20 cellular contexts compared by ENCODE assay signal in genomic region chr18:49174478-49174877, GRCh38.
DNase-seq lines count a peak whose midpoint lies in the region; ATAC-seq, FAIRE-seq and TF ChIP-seq lines count a peak whose summit lies in the region.
"Had no signal": no experiment of that assay in that cellular context is flagged by ENCODE, and none has a peak within 500 bp of the region (broad histone marks: within the 10 kb centered on the region; RNA-seq: fewer than 3 reads in every experiment).

No MANE protein-coding gene starts in this region.

- H3K27me3 ChIP-seq in heart right ventricle (no peaks in the 10 kb centered on the region), uterus (no peaks in the 10 kb centered on the region)
- H3K27me3 ChIP-seq: adrenal gland, dorsolateral prefrontal cortex, left lung had no signal

- no peak overlapping the region for H3K4me3 ChIP-seq in astrocyte of the cerebellum (ENCODE audit: low read depth, low read length)
- no peak overlapping the region for H3K4me3 ChIP-seq in heart right ventricle
- H3K4me3 ChIP-seq in uterus = no peak overlapping the region
- H3K4me3 ChIP-seq: adrenal gland, dorsolateral prefrontal cortex, HAP-1, left lung, PC-9 had no signal

- H3K9me3 ChIP-seq in heart right ventricle = no peaks in the 10 kb centered on the region
- no peaks in the 10 kb centered on the region for H3K9me3 ChIP-seq in uterus
- H3K9me3 ChIP-seq: adrenal gland, HAP-1, left lung had no signal

- H3K27ac ChIP-seq in heart right ventricle (no peak overlapping the region), uterus (peak overlapping the region; percentile 26 to 43)
- H3K27ac ChIP-seq: adrenal gland, dorsolateral prefrontal cortex, left lung, PC-9 had no signal

- H3K36me3 ChIP-seq in heart right ventricle = no peaks in the 10 kb centered on the region
- H3K36me3 ChIP-seq in uterus = no peaks in the 10 kb centered on the region
- H3K36me3 ChIP-seq: adrenal gland, HAP-1, left lung had no signal

- peak in 7 of 8 donors; percentile 32 to 85 (median 58) for ATAC-seq in heart right ventricle
- ATAC-seq: left lung; naive thymus-derived CD8-positive, alpha-beta T cell; T-cell had no signal

- TF ChIP-seq CTCF in astrocyte of the cerebellum (IDR thresholded peaks at IDR 0.05; ENCODE audit: low read depth, low read length, missing control alignments) (no peak), heart right ventricle (IDR thresholded peaks at IDR 0.05) (no peak), uterus (IDR thresholded peaks at IDR 0.05) (no peak)

- 79 to 85% methylated on average over 4 of the region's 4 CpGs for WGBS in heart right ventricle, 2 donors

- H3K4me1 ChIP-seq in heart right ventricle (peaks cover 0 to 32% (median 10%) of the 10 kb centered on the region in 9 donors), uterus (no peaks in the 10 kb centered on the region)

- TF ChIP-seq POLR2A in uterus (IDR thresholded peaks at IDR 0.05) = no peak

- no peak for FAIRE-seq in frontal cortex (lab: Jason Lieb, UNC)

- in situ Hi-C loops in astrocyte of the cerebellum (cut with HindIII; ENCODE audit: low sequenced_read_pairs) = no loop called here

- intact Hi-C loops in heart right ventricle (cut with DNase I) = loop anchor here in 5 of 10 donors (10.0 kb wide), 3 partner anchors 220 to 500 kb away; partner anchors contain the start of gene SMAD7 (in 1 of the 5)
- intact Hi-C loops in uterus (cut with DNase I; ENCODE audit: low total_unique reads) = no loop called here

- DNase-seq in GM04503 (ENCODE audit: low read depth) (peak; percentile 88), astrocyte of the cerebellum (ENCODE audit: low read depth) (peak; percentile 49), heart right ventricle (no peak), uterus (peak; percentile 25 to 30), frontal cortex (ENCODE audit: low spot score in 2 of 2) (no peak), T-helper 2 cell (no peak)
- DNase-seq in stimulated activated CD4-positive, alpha-beta T cell treated with anti-CD3 and anti-CD28 coated beads, Interleukin-15, amount 100 ng/mL, for 24 hours = no peak
- DNase-seq: activated CD4-positive, alpha-beta T cell treated with anti-CD3 and anti-CD28 coated beads for 4 hours; activated T-cell treated with anti-CD3 and anti-CD28 coated beads, Interleukin-2, amount 50 U/mL, for 48 hours; adrenal gland; dorsolateral prefrontal cortex; Kasumi-1; left lung; naive thymus-derived CD8-positive, alpha-beta T cell; NCI-H1694; NCI-H510A; PC-9; retina; T-cell had no signal

Comparison
In these comparisons a context has a peak if more than half of its experiments do, and no peak if none do; other contexts are left out.
1. DNase-seq: peak in GM04503 (single experiment), astrocyte of the cerebellum (single experiment) and uterus (2 of 2); none in heart right ventricle (0 of 2), frontal cortex (0 of 2), stimulated activated CD4-positive, alpha-beta T cell treated with anti-CD3 and anti-CD28 coated beads, Interleukin-15, amount 100 ng/mL, for 24 hours (single experiment) and T-helper 2 cell (0 of 5).
2. H3K27ac ChIP-seq: peak in uterus (2 of 2); none in heart right ventricle (0 of 10).